Comparison of ENCODE assay signal across 18 cellular contexts in genomic region chr1:74728736-74729135, GRCh38. TPM values are rescaled to one million over a fixed set of nuclear protein-coding genes. Genes with fewer than 3 reads are reported as not detected.
DNase-seq lines count a peak whose midpoint lies in the region; ATAC-seq and TF ChIP-seq lines count a peak whose summit lies in the region.
"Had no signal": no experiment of that assay in that cellular context is flagged by ENCODE, and none has a peak within 500 bp of the region (broad histone marks: within the 10 kb centered on the region; RNA-seq: fewer than 3 reads in every experiment).

No MANE protein-coding gene starts in this region.

- ATAC-seq in GM18858 (IDR thresholded peaks at IDR 0.05; ENCODE audit: unreplicated experiment) = no peak
- ATAC-seq: GM23338, HCT116, K562 had no signal

- H3K4me1 ChIP-seq in Loucy (ENCODE audit: insufficient read depth, low read length, poor library complexity, severe bottlenecking) = peaks cover 28% of the 10 kb centered on the region
- no peaks in the 10 kb centered on the region for H3K4me1 ChIP-seq in smooth muscle cell (ENCODE audit: low read depth)

- H3K9me2 ChIP-seq in Loucy (replicated peaks; ENCODE audit: low read depth, low read length) = no peaks in the 10 kb centered on the region

- H4K20me1 ChIP-seq in Loucy (ENCODE audit: insufficient read depth, low read length, poor library complexity, severe bottlenecking) (no peaks in the 10 kb centered on the region), smooth muscle cell (ENCODE audit: low read depth) (no peaks in the 10 kb centered on the region)
- H4K20me1 ChIP-seq: BLaER1 had no signal

- H3K79me2 ChIP-seq in Loucy (ENCODE audit: insufficient read depth, low read length) (peaks cover 10% of the 10 kb centered on the region; the same call in 1 of the 2 replicates), smooth muscle cell (ENCODE audit: low read depth) (no peaks in the 10 kb centered on the region)

- H3F3A ChIP-seq in Loucy (ENCODE audit: low read depth) (0 out of 2 replicates have a peak, but pooled peaks cover 3% of the 10 kb centered on the region), smooth muscle cell (ENCODE audit: low read depth) (peaks cover 3% of the 10 kb centered on the region)

- TF ChIP-seq CTCF in Loucy (conservative IDR thresholded peaks at IDR 0.05; ENCODE audit: low read length) (no peak), cardiac fibroblast (IDR thresholded peaks at IDR 0.05; ENCODE audit: low read depth, low read length) (no peak), foreskin fibroblast (IDR thresholded peaks at IDR 0.05; ENCODE audit: low read depth, low read length) (no peak), smooth muscle cell (IDR thresholded peaks at IDR 0.05; ENCODE audit: borderline replicate concordance, insufficient read depth, poor library complexity, severe bottlenecking) (no peak)

- peaks cover 11% of the 10 kb centered on the region; the same call in 1 of the 2 replicates for H3K9me3 ChIP-seq in Loucy (ENCODE audit: insufficient read depth, low read depth, low read length)
- H3K9me3 ChIP-seq in smooth muscle cell (replicated peaks; ENCODE audit: low read depth) = no peaks in the 10 kb centered on the region
- H3K9me3 ChIP-seq: SJSA1 had no signal

- no peak overlapping the region for H3K27ac ChIP-seq in smooth muscle cell (ENCODE audit: low read depth)
- H3K27ac ChIP-seq: BLaER1, PC-9, SJSA1 had no signal

- no peak overlapping the region for H2AFZ ChIP-seq in Loucy (ENCODE audit: low read length)
- peak overlapping the region; percentile 36 for H2AFZ ChIP-seq in smooth muscle cell (ENCODE audit: low read depth)
- H2AFZ ChIP-seq: GM23338, PC-9 had no signal

- H3K4me2 ChIP-seq in Loucy (ENCODE audit: low read depth, low read length, poor library complexity, severe bottlenecking) = peak overlapping the region; percentile 90
- peak overlapping the region; percentile 7 for H3K4me2 ChIP-seq in smooth muscle cell
- H3K4me2 ChIP-seq: BLaER1, GM23338, PC-9 had no signal

- whole genome bisulfite sequencing in smooth muscle cell (ENCODE audit: low lambda C conversion rate) = 10% methylated on average over 3 of the region's 3 CpGs

- DNase-seq in cardiac fibroblast (ENCODE audit: low read depth in 2 of 2) = peak; percentile 15 to 33
- peak; percentile 8 to 33 for DNase-seq in foreskin fibroblast
- DNase-seq in smooth muscle cell (lab: John Stamatoyannopoulos, UW; ENCODE audit: unreplicated experiment) = no peak
- no peak for DNase-seq in NCI-H1092 treated with DMSO at 0.1 percent for 48 hours (lab: John Stamatoyannopoulos, UW)
- no peak for DNase-seq in NCI-H226
- DNase-seq: GDM1, NCI-H1436 treated with DMSO at 0.1 percent for 48 hours, NCI-H2081, NCI-H510A treated with DMSO at 0.1 percent for 48 hours, NCI-H82, PC-9 had no signal

- H3K9ac ChIP-seq in Loucy (ENCODE audit: low read depth, low read length, poor library complexity, severe bottlenecking) = no peak overlapping the region
- no peak overlapping the region for H3K9ac ChIP-seq in smooth muscle cell (ENCODE audit: low read depth)
- H3K9ac ChIP-seq: BLaER1 had no signal

- H3K27me3 ChIP-seq in Loucy (ENCODE audit: insufficient read depth, low read length, poor library complexity, severe bottlenecking) (no peaks in the 10 kb centered on the region), smooth muscle cell (ENCODE audit: low read depth) (no peaks in the 10 kb centered on the region)
- H3K27me3 ChIP-seq: BLaER1, SJSA1 had no signal

- no peaks in the 10 kb centered on the region for H3K36me3 ChIP-seq in Loucy (ENCODE audit: insufficient read depth, low read length)
- H3K36me3 ChIP-seq in smooth muscle cell (ENCODE audit: low read depth) = no peaks in the 10 kb centered on the region

- no peak overlapping the region for H3K4me3 ChIP-seq in Loucy (ENCODE audit: low read length, poor library complexity, severe bottlenecking)
- no peak overlapping the region for H3K4me3 ChIP-seq in cardiac fibroblast (replicated peaks in 1 of 2; ENCODE audit: low read depth in 2 of 2, low read length in 2 of 2)
- H3K4me3 ChIP-seq in foreskin fibroblast (ENCODE audit: low read depth in 1 of 2, low read length in 2 of 2) = no peak overlapping the region
- H3K4me3 ChIP-seq in smooth muscle cell = no peak overlapping the region
- H3K4me3 ChIP-seq: BLaER1, GM23338, K562, PC-9, SJSA1 had no signal

RNA-seq across cellular contexts. Expression of gene CRYZ, which starts 4.1 kb away (rescaled TPM):
- 0.04 TPM in 1 of 2 replicates, not detected in the other for total RNA-seq in smooth muscle cell
- polyA plus RNA-seq in smooth muscle cell = not detected in 2 replicates

RNA-seq across cellular contexts. Expression of gene TYW3, which starts 4.2 kb away (rescaled TPM):
- not detected in 2 replicates for total RNA-seq in smooth muscle cell
- not detected in 2 replicates for polyA plus RNA-seq in smooth muscle cell

RNA-seq across cellular contexts. Expression of gene ERICH3, which starts 55.1 kb away (rescaled TPM):
- total RNA-seq in smooth muscle cell = not detected in 2 replicates
- not detected in 2 replicates for polyA plus RNA-seq in smooth muscle cell
- total RNA-seq: GM23338, K562, PC-9, SJSA1 had no signal
- polyA plus RNA-seq: GM23338, K562 had no signal

Comparison
In these comparisons a context has a peak if more than half of its experiments do, and no peak if none do; other contexts are left out.
1. DNase-seq: peak in cardiac fibroblast (2 of 2) and foreskin fibroblast (2 of 2); none in smooth muscle cell (single experiment), NCI-H1092 treated with DMSO at 0.1 percent for 48 hours (single experiment) and NCI-H226 (single experiment).